Comparison of ENCODE assay signal across 8 cellular contexts in the genomic region with DNA sequence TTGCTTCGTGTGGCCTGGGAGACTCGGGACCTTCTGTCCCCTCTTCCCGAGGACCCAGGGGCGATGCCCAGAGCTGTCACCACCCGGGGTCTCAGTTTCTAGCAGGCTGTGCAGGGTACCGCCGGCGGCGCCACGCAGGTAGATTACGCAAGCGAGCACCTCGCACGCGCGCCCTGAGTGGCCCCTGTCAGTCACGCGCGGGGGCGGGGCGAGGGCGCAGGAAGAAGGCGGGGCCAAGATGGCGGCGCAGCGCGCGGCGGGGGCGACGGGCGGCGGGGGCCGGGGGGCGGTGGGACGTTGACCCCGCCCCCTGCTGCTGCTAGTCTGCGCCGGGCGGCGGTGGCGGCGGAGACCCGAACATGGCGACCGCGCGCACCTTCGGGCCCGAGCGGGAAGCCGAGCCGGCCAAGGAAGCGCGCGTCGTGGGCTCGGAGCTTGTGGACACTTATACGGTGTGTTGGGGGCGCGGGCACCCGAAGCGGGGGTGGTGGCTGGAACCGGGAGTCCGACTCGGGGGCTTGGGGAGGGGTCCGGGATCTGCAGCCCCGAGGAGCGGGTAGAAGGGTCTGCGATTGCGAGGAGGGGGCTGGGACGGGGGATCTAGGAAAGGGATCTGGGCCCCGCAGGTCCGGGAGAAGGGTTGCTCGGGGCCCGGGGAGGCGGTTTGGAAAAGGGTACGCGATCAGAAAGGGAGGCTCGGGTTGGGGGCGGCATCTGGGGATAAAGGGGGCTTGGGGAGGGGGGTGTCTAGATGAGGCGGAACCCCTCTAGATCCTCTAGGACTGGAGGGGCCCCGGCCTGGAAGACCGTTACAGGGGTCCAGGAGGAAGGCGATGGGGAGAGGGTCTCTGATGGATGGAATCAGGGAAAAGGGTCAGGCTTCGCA. TPM values are rescaled to one million over a fixed set of nuclear protein-coding genes. Genes with fewer than 3 reads are reported as not detected.
DNase-seq lines count a peak whose midpoint lies in the region; ATAC-seq and TF ChIP-seq lines count a peak whose summit lies in the region.

Gene NISCH (plus strand): TSS at position 322 of the 886 bp plus-strand sequence. CDS start 38 bp downstream, at position 360.

- H3K36me3 Mint-ChIP-seq in immature natural killer cell, result peaks cover 0 to 12% (median 11%) of the 10 kb centered on the region in 3 donors

- WGBS in spleen, 5 donors, result 1 to 2% (median 1%) methylated on average over 26 to 86 of the region's 86 CpGs

- peaks cover 54% of the 10 kb centered on the region in 2 donors for H3K4me1 Mint-ChIP-seq in immature natural killer cell

- peak within 1 kb of the TSS; percentile 91 to 97 (median 95) for H3K27ac Mint-ChIP-seq in immature natural killer cell

- no peak for TF ChIP-seq CTCF in WERI-Rb-1 (IDR thresholded peaks at IDR 0.05; ENCODE audit: low read depth, low read length)
- no peak for TF ChIP-seq CTCF in breast epithelium (IDR thresholded peaks at IDR 0.05)
- no peak for TF ChIP-seq CTCF in spleen (IDR thresholded peaks at IDR 0.05 in 8 of 11, conservative IDR thresholded peaks at IDR 0.05 in 3 of 11)

- H3K4me1 ChIP-seq in breast epithelium (peaks cover 0 to 15% of the 10 kb centered on the region in 2 donors), spleen (peaks cover 22 to 54% (median 38%) of the 10 kb centered on the region in 6 donors)

- no peaks in the 10 kb centered on the region for H3K9me3 ChIP-seq in WERI-Rb-1 (ENCODE audit: severe bottlenecking)
- no peaks in the 10 kb centered on the region for H3K9me3 ChIP-seq in breast epithelium
- no peaks in the 10 kb centered on the region for H3K9me3 ChIP-seq in spleen

- intact Hi-C loops in breast epithelium (cut with DNase I; ENCODE audit: low total_unique reads) (no loop called here), spleen (cut with DNase I; ENCODE audit: low total_unique reads) (no loop called here)

- H3K9me3 Mint-ChIP-seq in immature natural killer cell, result peaks cover 0 to 2% (median 0%) of the 10 kb centered on the region in 6 donors

- DNase-seq in NCI-H1436 (lab: John Stamatoyannopoulos, UW) (peak; percentile 66), NCI-H1436 treated with DMSO at 0.1 percent for 48 hours (lab: John Stamatoyannopoulos, UW) (no peak), NCI-H2171 treated with DMSO at 0.1 percent for 48 hours (lab: John Stamatoyannopoulos, UW) (peak; percentile 63), WERI-Rb-1 (peak; percentile 91), breast epithelium (ENCODE audit: low spot score in 2 of 2) (peak; percentile 85 to 91), immature natural killer cell (peak; percentile 93 to 96 (median 95)), spleen (peak; percentile 97)

- H3K27me3 ChIP-seq in WERI-Rb-1 (ENCODE audit: insufficient read depth, low read depth, severe bottlenecking) (no peaks in the 10 kb centered on the region), breast epithelium (no peaks in the 10 kb centered on the region), spleen (replicated peaks in 1 of 7) (no peaks in the 10 kb centered on the region)

- peak; percentile 71 for ATAC-seq in HG02840 (IDR thresholded peaks at IDR 0.05; ENCODE audit: low FRiP score, unreplicated experiment)

- H3K27ac ChIP-seq in WERI-Rb-1, result peak within 1 kb of the TSS; percentile 94
- H3K27ac ChIP-seq in breast epithelium, result peak within 1 kb of the TSS; percentile 94 to 96
- H3K27ac ChIP-seq in spleen, result peak within 1 kb of the TSS; percentile 88 to 96 (median 92)

- H3K4me3 ChIP-seq in WERI-Rb-1 (ENCODE audit: low read depth, low read length), result peak within 1 kb of the TSS; percentile 93
- peak within 1 kb of the TSS; percentile 92 to 97 (median 93) for H3K4me3 ChIP-seq in breast epithelium
- H3K4me3 ChIP-seq in spleen, result peak within 1 kb of the TSS; percentile 53 to 91 (median 73)

- H3K27me3 Mint-ChIP-seq in immature natural killer cell (ENCODE audit: low read depth in 3 of 3), result peaks cover 0 to 8% (median 1%) of the 10 kb centered on the region in 3 donors

- TF ChIP-seq POLR2A in breast epithelium (IDR thresholded peaks at IDR 0.05) (peak; percentile 25), spleen (IDR thresholded peaks at IDR 0.05) (peak in 1 of 3 donors; percentile 27)

- H3K4me3 Mint-ChIP-seq in immature natural killer cell, result peak within 1 kb of the TSS; percentile 90 to 93 (median 91)

- H3K36me3 ChIP-seq in WERI-Rb-1 (peaks cover 42% of the 10 kb centered on the region), breast epithelium (no peaks in the 10 kb centered on the region), spleen (peaks cover 0 to 30% (median 20%) of the 10 kb centered on the region in 6 donors)

RNA-seq across cellular contexts. Expression of gene NISCH, which starts in this region (rescaled TPM):
- total RNA-seq in breast epithelium (100 to 1,000 TPM in 2 of 3 donors, 10 to 100 TPM in 1; 67.7 to 119 (median 108) TPM), spleen (10 to 100 TPM; 72.5 to 92.7 (median 86.2) TPM)
- polyA plus RNA-seq in immature natural killer cell (10 to 100 TPM; 11.3 to 25.9 (median 12.3) TPM), spleen (10 to 100 TPM; 18.9 to 45.1 (median 41.7) TPM)
